ENCODE assay signal across 11 cellular contexts in genomic region chr14:101858791-101859537, GRCh38.
DNase-seq lines count a peak whose midpoint lies in the region; ATAC-seq and TF ChIP-seq lines count a peak whose summit lies in the region.
"Had no signal": no experiment of that assay in that cellular context is flagged by ENCODE, and none has a peak within 500 bp of the region (broad histone marks: within the 10 kb centered on the region; RNA-seq: fewer than 3 reads in every experiment).

No MANE protein-coding gene starts in this region.

- no peaks in the 10 kb centered on the region for H3K27me3 ChIP-seq in sigmoid colon
- H3K27me3 ChIP-seq: suprapubic skin had no signal

- no peak overlapping the region for H3K4me3 ChIP-seq in sigmoid colon
- H3K4me3 ChIP-seq: suprapubic skin had no signal

- H3K9me3 ChIP-seq in sigmoid colon: no peaks in the 10 kb centered on the region
- H3K9me3 ChIP-seq: suprapubic skin had no signal

- TF ChIP-seq EP300 in sigmoid colon (IDR thresholded peaks at IDR 0.05): no peak

- peak overlapping the region; percentile 68 to 90 for H3K4me3 Mint-ChIP-seq in activated T-cell treated with anti-CD3 and anti-CD28 coated beads, Interleukin-2, amount 50 U/mL, for 72 hours
- no peak overlapping the region for H3K4me3 Mint-ChIP-seq in glutamatergic neuron (ENCODE audit: unreplicated experiment)
- H3K4me3 Mint-ChIP-seq in stimulated activated effector memory CD8-positive, alpha-beta T cell treated with anti-CD3 and anti-CD28 coated beads, Interleukin-12 subunit alpha, Interleukin-12 subunit beta, amount 100 ng/mL, for 72 hours: peak overlapping the region; percentile 70

- H3K36me3 ChIP-seq in sigmoid colon: peaks cover 0 to 25% (median 0%) of the 10 kb centered on the region in 4 donors

- peak overlapping the region; percentile 98 for H3K27ac Mint-ChIP-seq in activated T-cell treated with anti-CD3 and anti-CD28 coated beads, Interleukin-2, amount 50 U/mL, for 72 hours
- H3K27ac Mint-ChIP-seq in glutamatergic neuron (ENCODE audit: unreplicated experiment): peak overlapping the region; percentile 57
- peak overlapping the region; percentile 92 for H3K27ac Mint-ChIP-seq in stimulated activated effector memory CD8-positive, alpha-beta T cell treated with anti-CD3 and anti-CD28 coated beads, Interleukin-12 subunit alpha, Interleukin-12 subunit beta, amount 100 ng/mL, for 72 hours

- no peaks in the 10 kb centered on the region for H3K27me3 Mint-ChIP-seq in activated T-cell treated with anti-CD3 and anti-CD28 coated beads, Interleukin-2, amount 50 U/mL, for 72 hours (ENCODE audit: low read depth)
- H3K27me3 Mint-ChIP-seq in glutamatergic neuron (ENCODE audit: unreplicated experiment): no peaks in the 10 kb centered on the region

- TF ChIP-seq POLR2A in sigmoid colon (IDR thresholded peaks at IDR 0.05): no peak

- DNase-seq in activated T-cell treated with anti-CD3 and anti-CD28 coated beads, Interleukin-2, amount 50 U/mL, for 72 hours: no peak
- no peak for DNase-seq in activated T-cell treated with anti-CD3 and anti-CD28 coated beads for 4 hours
- DNase-seq in NCI-H2227 (lab: John Stamatoyannopoulos, UW; ENCODE audit: unreplicated experiment): peak; percentile 59
- DNase-seq in glutamatergic neuron: no peak
- no peak for DNase-seq in stimulated activated effector memory CD8-positive, alpha-beta T cell treated with anti-CD3 and anti-CD28 coated beads, Interleukin-12 subunit alpha, Interleukin-12 subunit beta, amount 100 ng/mL, for 72 hours (ENCODE audit: low spot score in 2 of 2)
- DNase-seq in globus pallidus (ENCODE audit: low spot score): no peak
- DNase-seq in sigmoid colon: no peak
- no peak for DNase-seq in germinal center (ENCODE audit: low spot score)
- DNase-seq: occipital lobe had no signal

- 53 to 79% methylated on average over 17 of the region's 17 CpGs for WGBS in sigmoid colon, 2 donors

- H3K4me1 Mint-ChIP-seq in activated T-cell treated with anti-CD3 and anti-CD28 coated beads, Interleukin-2, amount 50 U/mL, for 72 hours (ENCODE audit: low read depth): peaks cover 71% of the 10 kb centered on the region
- H3K4me1 Mint-ChIP-seq in glutamatergic neuron (ENCODE audit: low read depth, unreplicated experiment): peaks cover 18% of the 10 kb centered on the region
- H3K4me1 Mint-ChIP-seq in stimulated activated effector memory CD8-positive, alpha-beta T cell treated with anti-CD3 and anti-CD28 coated beads, Interleukin-12 subunit alpha, Interleukin-12 subunit beta, amount 100 ng/mL, for 72 hours: peaks cover 59% of the 10 kb centered on the region

- H3K9me3 Mint-ChIP-seq in activated T-cell treated with anti-CD3 and anti-CD28 coated beads, Interleukin-2, amount 50 U/mL, for 72 hours: no peaks in the 10 kb centered on the region
- H3K9me3 Mint-ChIP-seq in glutamatergic neuron (ENCODE audit: unreplicated experiment): no peaks in the 10 kb centered on the region
- H3K9me3 Mint-ChIP-seq in stimulated activated effector memory CD8-positive, alpha-beta T cell treated with anti-CD3 and anti-CD28 coated beads, Interleukin-12 subunit alpha, Interleukin-12 subunit beta, amount 100 ng/mL, for 72 hours: no peaks in the 10 kb centered on the region

- peaks cover 5 to 27% of the 10 kb centered on the region in 2 donors for H3K36me3 Mint-ChIP-seq in activated T-cell treated with anti-CD3 and anti-CD28 coated beads, Interleukin-2, amount 50 U/mL, for 72 hours (ENCODE audit: insufficient read depth in 2 of 2)
- no peaks in the 10 kb centered on the region for H3K36me3 Mint-ChIP-seq in glutamatergic neuron (ENCODE audit: unreplicated experiment)
- peaks cover 97% of the 10 kb centered on the region for H3K36me3 Mint-ChIP-seq in stimulated activated effector memory CD8-positive, alpha-beta T cell treated with anti-CD3 and anti-CD28 coated beads, Interleukin-12 subunit alpha, Interleukin-12 subunit beta, amount 100 ng/mL, for 72 hours

- peak; percentile 45 to 48 for ATAC-seq in activated T-cell treated with anti-CD3 and anti-CD28 coated beads, Interleukin-2, amount 50 U/mL, for 72 hours (replicated peaks in 1 of 2)
- peak; percentile 56 for ATAC-seq in stimulated activated effector memory CD8-positive, alpha-beta T cell treated with anti-CD3 and anti-CD28 coated beads, Interleukin-12 subunit alpha, Interleukin-12 subunit beta, amount 100 ng/mL, for 72 hours
- ATAC-seq: HCT116 had no signal

- intact Hi-C loops in sigmoid colon (cut with DNase I): no loop called here

- H3K4me1 ChIP-seq in sigmoid colon: peaks cover 0 to 35% (median 21%) of the 10 kb centered on the region in 4 donors

- no peak overlapping the region for H3K27ac ChIP-seq in sigmoid colon
- H3K27ac ChIP-seq: suprapubic skin had no signal

- TF ChIP-seq CTCF in glutamatergic neuron (IDR thresholded peaks at IDR 0.05; ENCODE audit: partially characterized antibody, unreplicated experiment) (no peak), sigmoid colon (IDR thresholded peaks at IDR 0.05) (no peak)
